ENCODE assay signal across 8 cellular contexts in the genomic region with DNA sequence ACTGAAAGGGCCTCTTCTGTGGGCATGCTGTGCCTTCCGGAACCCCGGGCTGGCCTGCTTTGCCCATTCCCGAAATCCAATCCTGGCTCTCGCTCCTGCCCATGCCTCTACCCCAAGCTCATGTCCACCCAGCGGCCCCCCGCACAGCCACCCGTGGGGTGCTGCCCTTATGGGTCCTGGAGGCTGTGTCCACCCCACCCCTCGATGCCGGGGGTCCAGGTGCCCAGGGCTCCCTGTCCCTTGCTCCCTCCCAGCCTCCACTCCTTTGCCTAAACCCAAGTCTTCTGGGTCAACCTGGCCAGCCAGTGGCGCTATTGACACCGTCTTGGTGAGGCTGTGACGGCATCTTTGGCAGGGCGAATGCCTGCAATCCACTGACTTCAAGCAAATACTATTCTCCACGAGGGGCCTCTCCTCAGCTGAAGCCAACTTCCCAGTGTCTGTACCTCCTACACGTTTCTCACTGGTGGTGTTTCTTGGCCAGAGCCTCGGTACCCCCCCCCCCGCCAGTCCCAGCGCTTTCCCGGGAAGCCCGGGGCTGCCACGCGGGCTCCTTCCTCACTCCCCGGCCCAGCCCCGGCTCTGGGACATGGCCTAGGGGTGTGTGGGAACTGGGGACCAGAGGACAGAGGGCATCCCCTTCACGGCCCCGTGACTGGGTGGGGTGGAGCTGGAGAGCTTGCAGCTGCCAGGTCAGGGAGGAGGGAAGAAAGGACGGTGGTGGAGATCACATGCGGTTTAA. TPM values are rescaled to one million over a fixed set of nuclear protein-coding genes. Genes with fewer than 3 reads are reported as not detected.
DNase-seq lines count a peak whose midpoint lies in the region; ATAC-seq and TF ChIP-seq lines count a peak whose summit lies in the region.
"Had no signal": no experiment of that assay in that cellular context is flagged by ENCODE, and none has a peak within 500 bp of the region (broad histone marks: within the 10 kb centered on the region; RNA-seq: fewer than 3 reads in every experiment).

No MANE protein-coding gene starts in this region.

- no peak overlapping the region for H3K4me3 ChIP-seq in retinal pigment epithelial cell (ENCODE audit: low read length)
- H3K4me3 ChIP-seq: skin epidermis had no signal

- H3K36me3 Mint-ChIP-seq in endothelial cell (ENCODE audit: low read depth, unreplicated experiment) = peaks cover 4% of the 10 kb centered on the region

- no peaks in the 10 kb centered on the region for H3K9me3 Mint-ChIP-seq in endothelial cell (ENCODE audit: unreplicated experiment)

- TF ChIP-seq CTCF in endothelial cell (IDR thresholded peaks at IDR 0.05; ENCODE audit: unreplicated experiment) (no peak), retinal pigment epithelial cell (conservative IDR thresholded peaks at IDR 0.05; ENCODE audit: low read depth, low read length) (peak; percentile 9)

- H3K4me1 Mint-ChIP-seq in endothelial cell (ENCODE audit: unreplicated experiment) = no peaks in the 10 kb centered on the region

- DNase-seq in NCI-H69 (lab: John Stamatoyannopoulos, UW) (peak; percentile 21), endothelial cell (ENCODE audit: low spot score) (no peak), retinal pigment epithelial cell (ENCODE audit: low read depth) (no peak), NCI-H510A treated with DMSO at 0.1 percent for 48 hours (lab: John Stamatoyannopoulos, UW) (no peak), NCI-H510A (lab: John Stamatoyannopoulos, UW) (no peak)
- DNase-seq: NCI-H2171 had no signal

- H3K4me3 Mint-ChIP-seq in endothelial cell (ENCODE audit: unreplicated experiment) = no peak overlapping the region

- H3K27ac Mint-ChIP-seq in endothelial cell (ENCODE audit: unreplicated experiment) = peak overlapping the region; percentile 43

- H3K27me3 Mint-ChIP-seq in endothelial cell (ENCODE audit: unreplicated experiment) = peaks cover 3% of the 10 kb centered on the region

- no peak for ATAC-seq in HG03354 (IDR thresholded peaks at IDR 0.05; ENCODE audit: poor library complexity, severe bottlenecking, unreplicated experiment)

RNA-seq across cellular contexts. Expression of gene DUS1L, which starts 12.2 kb away (rescaled TPM):
- total RNA-seq in endothelial cell (ENCODE audit: unreplicated experiment) = 74.1 TPM

RNA-seq across cellular contexts. Expression of gene FASN, which starts 20.2 kb away (rescaled TPM):
- total RNA-seq in endothelial cell (ENCODE audit: unreplicated experiment) = 400 TPM

RNA-seq across cellular contexts. Expression of gene GPS1, which starts 26.1 kb away (rescaled TPM):
- total RNA-seq in endothelial cell (ENCODE audit: unreplicated experiment) = 80.0 TPM

RNA-seq across cellular contexts. Expression of gene RFNG, which starts 26.2 kb away (rescaled TPM):
- total RNA-seq in endothelial cell (ENCODE audit: unreplicated experiment) = 19.7 TPM

RNA-seq across cellular contexts. Expression of gene DCXR, which starts 40.3 kb away (rescaled TPM):
- total RNA-seq in endothelial cell (ENCODE audit: unreplicated experiment) = 30.8 TPM
